Comparison of ENCODE assay signal across 27 cellular contexts in the genomic region with DNA sequence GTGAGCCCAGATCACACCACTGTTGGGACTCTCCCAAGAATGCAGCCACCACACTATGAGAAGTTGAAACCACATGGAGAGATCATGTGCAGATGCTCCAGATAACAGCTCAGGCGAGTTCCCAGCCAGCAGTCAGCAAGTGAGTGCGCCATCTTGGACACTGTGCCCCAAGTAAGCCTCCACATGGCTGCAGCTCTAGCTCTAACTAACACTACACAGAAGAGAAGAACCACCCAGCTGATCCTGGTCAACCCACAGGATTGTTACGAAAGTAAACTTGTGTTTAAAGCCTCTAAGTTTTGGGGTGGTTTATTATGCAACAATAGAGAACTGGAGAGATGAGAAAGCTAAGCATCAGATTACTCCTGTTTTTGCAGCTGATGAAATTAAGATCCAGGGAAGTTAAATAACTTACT.
A peak's percentile ranks its signal among the peaks of the same experiment; 100 is the strongest.
DNase-seq lines count a peak whose midpoint lies in the region; ATAC-seq and TF ChIP-seq lines count a peak whose summit lies in the region.
"Had no signal": no experiment of that assay in that cellular context is flagged by ENCODE, and none has a peak within 500 bp of the region (broad histone marks: within the 10 kb centered on the region; RNA-seq: fewer than 3 reads in every experiment).

No MANE protein-coding gene starts in this region.

- H3K27ac ChIP-seq in HL-60 (replicated peaks) (no peak overlapping the region), RWPE1 (no peak overlapping the region)
- H3K27ac ChIP-seq: body of pancreas, C4-2B, psoas muscle, SJCRH30, skin epidermis, testis, vagina, VCaP had no signal

- POLR2A ChIA-PET in RWPE1 (lab: Yijun Ruan, JAX; ENCODE audit: low non-redundant PET), result interaction anchor here (0.6 kb wide), 1 partner anchor 41 kb away, joined by 3 read pairs; no protein-coding TSS in a partner anchor

- CTCF ChIA-PET in RWPE1 (lab: Yijun Ruan, JAX), result no interaction called here

- no peaks in the 10 kb centered on the region for H3K27me3 ChIP-seq in HL-60 (ENCODE audit: insufficient read depth, poor library complexity, severe bottlenecking)
- H3K27me3 ChIP-seq: body of pancreas, SJCRH30, testis, vagina had no signal

- TF ChIP-seq CTCF in HL-60 (IDR thresholded peaks at IDR 0.05; ENCODE audit: insufficient read depth, low read length) (no peak), choroid plexus epithelial cell (conservative IDR thresholded peaks at IDR 0.05; ENCODE audit: low read depth, low read length) (no peak), RWPE1 (conservative IDR thresholded peaks at IDR 0.05; ENCODE audit: low read depth) (no peak)

- DNase-seq in AML-193 (lab: John Stamatoyannopoulos, UW), result peak; percentile 56 to 67
- DNase-seq in HL-60 (ENCODE audit: low read depth in 1 of 2, low spot score in 1 of 2), result peak; percentile 66 to 69
- peak; percentile 57 for DNase-seq in OCI-M1 (lab: John Stamatoyannopoulos, UW)
- peak; percentile 65 for DNase-seq in choroid plexus epithelial cell (ENCODE audit: low read depth)
- no peak for DNase-seq in RWPE1 (ENCODE audit: low spot score)
- no peak for DNase-seq in HK-2 (ENCODE audit: unreplicated experiment)
- no peak for DNase-seq in AG08396 (ENCODE audit: low spot score)
- DNase-seq: activated CD8-positive, alpha-beta memory T cell treated with anti-CD3 and anti-CD28 coated beads, Interleukin-2, amount 50 U/mL, for 4 hours; activated naive CD8-positive, alpha-beta T cell treated with anti-CD3 and anti-CD28 coated beads, Interleukin-2, amount 10 ng/mL, durations not matched to agents 7 days and 5 days; body of pancreas; effector CD8-positive, alpha-beta T cell; NCI-H1417 treated with DMSO at 0.1 percent for 48 hours; NCI-H2171; NCI-H524 treated with DMSO at 0.1 percent for 48 hours; psoas muscle; SJCRH30; stimulated activated CD4-positive, alpha-beta T cell treated with anti-CD3 and anti-CD28 coated beads, Interleukin-2, amount 100 ng/mL, for 24 hours; stimulated activated naive B cell treated with anti-CD40 and anti-IgM and Interleukin-4, amounts not matched to agents 10 μg/mL and 1 μg/mL and 100 μg/mL, for 72 hours; T-helper 17 cell; testis had no signal

- H3K4me3 ChIP-seq in HL-60 (replicated peaks; ENCODE audit: insufficient read depth, low read length) (no peak overlapping the region), choroid plexus epithelial cell (ENCODE audit: low read depth, low read length) (no peak overlapping the region)
- H3K4me3 ChIP-seq: body of pancreas, HAP-1, psoas muscle, SJCRH30, skin epidermis, testis, vagina had no signal

- no peak for ATAC-seq in GM21619 (IDR thresholded peaks at IDR 0.05; ENCODE audit: unreplicated experiment)
- ATAC-seq: body of pancreas; esophagus mucosa; psoas muscle; stimulated activated naive B cell treated with anti-CD40 and anti-IgM and Interleukin-4, amounts not matched to agents 10 μg/mL and 1 μg/mL and 100 μg/mL, for 72 hours; T-helper 17 cell had no signal

Comparison
In these comparisons a context has a peak if more than half of its experiments do, and no peak if none do; other contexts are left out.
1. DNase-seq: peak in AML-193 (2 of 2), HL-60 (2 of 2), OCI-M1 (single experiment) and choroid plexus epithelial cell (single experiment); none in RWPE1 (single experiment), HK-2 (single experiment) and AG08396 (single experiment).